8 cellular contexts compared by ENCODE assay signal in the genomic region with DNA sequence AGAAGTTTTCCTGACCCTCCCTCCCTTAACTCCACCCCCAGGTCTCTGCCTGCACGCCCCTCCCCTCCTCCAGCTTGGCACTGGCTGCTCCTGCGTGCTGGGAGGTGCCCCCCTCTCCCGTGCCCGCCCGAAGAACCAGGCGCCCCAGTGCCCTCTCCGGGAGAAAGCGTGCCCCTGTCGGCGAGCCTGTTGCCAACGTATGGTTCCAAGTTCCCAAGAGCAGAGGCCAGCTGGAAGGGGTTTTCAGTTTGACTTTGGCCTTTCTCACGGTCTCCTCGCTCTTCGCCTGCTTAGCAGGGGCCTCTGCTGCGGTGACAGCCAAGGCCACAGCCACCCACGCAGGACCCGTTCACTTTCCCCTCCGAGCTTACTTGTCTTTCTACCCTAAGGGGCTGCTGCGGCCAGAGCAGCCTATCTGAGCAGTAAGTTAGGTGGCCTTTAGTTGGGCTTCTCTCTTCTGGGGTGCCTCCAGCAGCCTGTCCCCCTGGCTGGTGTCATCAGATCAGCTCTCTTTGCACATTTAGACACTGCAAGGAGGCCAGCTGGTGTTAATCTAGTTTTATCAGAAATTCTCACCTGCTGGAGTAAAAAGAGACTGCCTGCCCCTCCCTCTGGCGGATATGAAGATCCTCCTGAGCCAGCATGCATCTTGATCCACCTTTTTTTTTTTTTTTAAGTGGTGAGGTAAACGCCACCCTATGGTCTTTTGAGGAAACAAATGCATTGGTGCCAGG. TPM values are rescaled to one million over a fixed set of nuclear protein-coding genes. Genes with fewer than 3 reads are reported as not detected.
DNase-seq lines count a peak whose midpoint lies in the region; ATAC-seq and TF ChIP-seq lines count a peak whose summit lies in the region.

No MANE protein-coding gene starts in this region.

- TF ChIP-seq CTCF in GM12865 (IDR thresholded peaks at IDR 0.05; ENCODE audit: insufficient read depth, low read depth, low read length, missing control alignments) = no peak
- peak in 1 of 4 experiments; percentile 35 for TF ChIP-seq CTCF in gastroesophageal sphincter (IDR thresholded peaks at IDR 0.05)

- H3K4me3 ChIP-seq in GM12865 (ENCODE audit: low read depth, low read length) (no peak overlapping the region), gastroesophageal sphincter (peak overlapping the region; percentile 41 to 74)

- H3K36me3 ChIP-seq in gastroesophageal sphincter = no peaks in the 10 kb centered on the region

- no peaks in the 10 kb centered on the region for H3K9me3 ChIP-seq in gastroesophageal sphincter

- no peak for TF ChIP-seq POLR2A in gastroesophageal sphincter (IDR thresholded peaks at IDR 0.05)

- in situ Hi-C loops in KBM-7 (cut with MboI; ENCODE audit: low pct_unique_long_range_greater_than_20kb, low sequenced_read_pairs) = no loop called here

- ATAC-seq in gastroesophageal sphincter (no peak), HG02623 (IDR thresholded peaks at IDR 0.05; ENCODE audit: unreplicated experiment) (no peak)

- peak overlapping the region in 3 of 4 donors; percentile 73 to 85 (median 84) for H3K27ac ChIP-seq in gastroesophageal sphincter

- DNase-seq in GM12865 (ENCODE audit: low read depth) (peak; percentile 35), KBM-7 (peak; percentile 29), nucleus accumbens (lab: John Stamatoyannopoulos, UW) (peak in 48 of 56 donors; percentile 23 to 83 (median 56)), MV-4-11 (lab: John Stamatoyannopoulos, UW) (no peak), NCI-H226 (no peak)
- peak; percentile 41 for DNase-seq in activated T-cell treated with anti-CD3 and anti-CD28 coated beads, Interleukin-2, amount 50 U/mL, for 1 hour

- TF ChIP-seq EP300 in gastroesophageal sphincter (IDR thresholded peaks at IDR 0.05) = no peak

- H3K4me1 ChIP-seq in gastroesophageal sphincter = peaks cover 0 to 50% (median 14%) of the 10 kb centered on the region in 3 donors

- WGBS in gastroesophageal sphincter (ENCODE audit: low coverage in 1 of 2), 2 donors = 9 to 18% methylated on average over 6 to 10 of the region's 21 CpGs

- H3K27me3 ChIP-seq in gastroesophageal sphincter = peaks cover 9% of the 10 kb centered on the region

RNA-seq across cellular contexts. Expression of a gene that starts 1.5 kb away (rescaled TPM):
- 1 to 10 TPM; 2.8 to 9.1 (median 4.5) TPM for total RNA-seq in gastroesophageal sphincter

Comparison
In these comparisons a context has a peak if more than half of its experiments do, and no peak if none do; other contexts are left out.
1. DNase-seq: peak in GM12865 (single experiment), KBM-7 (single experiment), activated T-cell treated with anti-CD3 and anti-CD28 coated beads, Interleukin-2, amount 50 U/mL, for 1 hour (single experiment) and nucleus accumbens (48 of 56); none in MV-4-11 (single experiment) and NCI-H226 (single experiment).